Comparison of ENCODE assay signal across 1 cellular context in the genomic region with DNA sequence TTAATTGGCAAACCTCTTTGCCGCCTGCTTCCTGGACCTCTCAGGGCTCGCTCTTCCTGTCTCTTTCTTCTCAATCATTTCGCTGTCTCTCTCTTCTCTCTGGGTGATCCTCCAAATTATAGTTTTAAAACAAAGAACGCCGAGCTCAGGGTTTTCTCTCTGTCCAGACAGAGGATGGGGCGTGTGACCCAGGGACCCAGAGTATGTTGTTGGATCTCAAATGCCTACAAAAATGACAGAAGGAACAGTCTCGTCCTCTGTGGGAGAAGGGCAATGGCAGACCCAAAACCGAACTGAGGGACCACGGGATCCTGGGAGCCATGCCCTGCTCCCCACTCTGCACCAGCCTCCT.
TF ChIP-seq lines count a peak whose summit lies in the region.

No MANE protein-coding gene starts in this region.

TF ChIP-seq in neural cell, 6 proteins besides CTCF, POLR2A, EP300 and RAD21 (continued from another document):
- TF ChIP-seq, protein P1, sequence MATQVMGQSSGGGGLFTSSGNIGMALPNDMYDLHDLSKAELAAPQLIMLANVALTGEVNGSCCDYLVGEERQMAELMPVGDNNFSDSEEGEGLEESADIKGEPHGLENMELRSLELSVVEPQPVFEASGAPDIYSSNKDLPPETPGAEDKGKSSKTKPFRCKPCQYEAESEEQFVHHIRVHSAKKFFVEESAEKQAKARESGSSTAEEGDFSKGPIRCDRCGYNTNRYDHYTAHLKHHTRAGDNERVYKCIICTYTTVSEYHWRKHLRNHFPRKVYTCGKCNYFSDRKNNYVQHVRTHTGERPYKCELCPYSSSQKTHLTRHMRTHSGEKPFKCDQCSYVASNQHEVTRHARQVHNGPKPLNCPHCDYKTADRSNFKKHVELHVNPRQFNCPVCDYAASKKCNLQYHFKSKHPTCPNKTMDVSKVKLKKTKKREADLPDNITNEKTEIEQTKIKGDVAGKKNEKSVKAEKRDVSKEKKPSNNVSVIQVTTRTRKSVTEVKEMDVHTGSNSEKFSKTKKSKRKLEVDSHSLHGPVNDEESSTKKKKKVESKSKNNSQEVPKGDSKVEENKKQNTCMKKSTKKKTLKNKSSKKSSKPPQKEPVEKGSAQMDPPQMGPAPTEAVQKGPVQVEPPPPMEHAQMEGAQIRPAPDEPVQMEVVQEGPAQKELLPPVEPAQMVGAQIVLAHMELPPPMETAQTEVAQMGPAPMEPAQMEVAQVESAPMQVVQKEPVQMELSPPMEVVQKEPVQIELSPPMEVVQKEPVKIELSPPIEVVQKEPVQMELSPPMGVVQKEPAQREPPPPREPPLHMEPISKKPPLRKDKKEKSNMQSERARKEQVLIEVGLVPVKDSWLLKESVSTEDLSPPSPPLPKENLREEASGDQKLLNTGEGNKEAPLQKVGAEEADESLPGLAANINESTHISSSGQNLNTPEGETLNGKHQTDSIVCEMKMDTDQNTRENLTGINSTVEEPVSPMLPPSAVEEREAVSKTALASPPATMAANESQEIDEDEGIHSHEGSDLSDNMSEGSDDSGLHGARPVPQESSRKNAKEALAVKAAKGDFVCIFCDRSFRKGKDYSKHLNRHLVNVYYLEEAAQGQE (IDR thresholded peaks at IDR 0.05; ENCODE audit: borderline replicate concordance): no peak
- TF ChIP-seq MXI1 (conservative IDR thresholded peaks at IDR 0.05; ENCODE audit: poor library complexity, severe bottlenecking): no peak
